21 cellular contexts compared by ENCODE assay signal in the genomic region with DNA sequence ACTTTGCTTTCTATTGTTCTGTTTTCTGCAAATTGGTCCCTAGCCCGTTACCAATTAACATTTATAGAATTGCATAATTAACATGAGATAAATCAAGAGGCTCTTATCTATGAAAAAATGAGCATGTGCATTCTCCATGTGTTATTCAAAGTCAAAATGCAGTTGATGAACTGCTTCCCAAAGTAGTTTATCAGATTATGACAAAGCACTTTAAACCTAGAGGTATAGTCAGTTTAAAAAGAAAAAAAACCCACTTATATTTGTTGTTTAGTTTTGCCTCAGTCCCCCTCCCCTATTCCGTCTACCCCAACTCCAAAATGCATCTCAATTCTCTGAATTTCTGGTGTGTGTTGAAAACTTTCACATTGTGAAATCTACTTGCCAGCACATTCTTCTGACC.
DNase-seq lines count a peak whose midpoint lies in the region; ATAC-seq, FAIRE-seq and TF ChIP-seq lines count a peak whose summit lies in the region.
"Had no signal": no experiment of that assay in that cellular context is flagged by ENCODE, and none has a peak within 500 bp of the region (broad histone marks: within the 10 kb centered on the region; RNA-seq: fewer than 3 reads in every experiment).

No MANE protein-coding gene starts in this region.

- H4K8ac ChIP-seq in H9 (replicated peaks; ENCODE audit: insufficient read length, low read depth, low read length) (no peak overlapping the region), H1 (ENCODE audit: extremely low read depth, insufficient read depth, low read length) (no peak overlapping the region)

- H3K27ac ChIP-seq in H9 (ENCODE audit: insufficient read length, low read depth, low read length): peak overlapping the region; percentile 98
- peak overlapping the region; percentile 34; the same call in 1 of the 2 replicates for H3K27ac ChIP-seq in Panc1 (ENCODE audit: low read length)
- peak overlapping the region; percentile 85; the same call in 1 of the 2 replicates for H3K27ac ChIP-seq in H1 (ENCODE audit: low read depth, low read length)
- H3K27ac ChIP-seq: RWPE1 had no signal

- H3K36me3 Mint-ChIP-seq in H9 (ENCODE audit: insufficient read depth in 1 of 3, low read depth in 3 of 3): peaks cover 2 to 9% (median 6%) of the 10 kb centered on the region in 3 experiments; a peak in 6 of 7 replicates
- H3K36me3 Mint-ChIP-seq in nephron (ENCODE audit: low read depth): no peaks in the 10 kb centered on the region
- H3K36me3 Mint-ChIP-seq: CD4-positive, CD25-positive, alpha-beta regulatory T cell had no signal

- CTCF ChIA-PET in Panc1 (lab: Charles Lee) (no interaction called here), H1 (lab: Charles Lee; ENCODE audit: partially characterized antibody) (no interaction called here)

- WGBS in H9 (ENCODE audit: extremely low coverage, insufficient read length, low lambda C conversion rate): no CpG with 5 or more reads among the region's 2 CpGs
- WGBS in H1 (ENCODE audit: extremely low coverage in 1 of 2, insufficient coverage in 1 of 2, insufficient read length in 1 of 2, insufficient replicate concordance in 2 of 2, low coverage in 1 of 2, low lambda C conversion rate in 2 of 2, missing lambda C conversion rate in 1 of 2), 2 experiments: 84% methylated on average over 2 of the region's 2 CpGs; no CpG with 5 or more reads in 1 of the 2 experiments

- peak overlapping the region; percentile 95 to 99 (median 98) for H3K27ac Mint-ChIP-seq in H9
- peak overlapping the region; percentile 87 to 94 (median 93) for H3K27ac Mint-ChIP-seq in nephron
- H3K27ac Mint-ChIP-seq: CD4-positive, CD25-positive, alpha-beta regulatory T cell had no signal

- no peak overlapping the region for H3K4me2 ChIP-seq in H9 (ENCODE audit: insufficient read depth, insufficient read length, low read length)
- H3K4me2 ChIP-seq in H1 (ENCODE audit: insufficient read depth in 1 of 2, low read depth in 2 of 2, low read length in 2 of 2): no peak overlapping the region

- no peak for TF ChIP-seq RAD21 in H1 (IDR thresholded peaks at IDR 0.05 in 1 of 2, conservative IDR thresholded peaks at IDR 0.05 in 1 of 2; ENCODE audit: low read depth in 2 of 2, low read length in 2 of 2)

- H2BK12ac ChIP-seq in H9 (ENCODE audit: insufficient read length, low read depth, low read length) (no peak overlapping the region), H1 (ENCODE audit: low read depth, low read length) (no peak overlapping the region)

- no peak for TF ChIP-seq CTCF in H9 (conservative IDR thresholded peaks at IDR 0.05)
- no peak for TF ChIP-seq CTCF in Panc1 (IDR thresholded peaks at IDR 0.05)
- TF ChIP-seq CTCF in H1 (IDR thresholded peaks at IDR 0.05; ENCODE audit: control extremely low read depth in 1 of 3, insufficient read depth in 1 of 3, low read depth in 1 of 3, low read length in 3 of 3): no peak
- no peak for TF ChIP-seq CTCF in nephron (IDR thresholded peaks at IDR 0.05; ENCODE audit: unreplicated experiment in 3 of 3)

- H3K9ac ChIP-seq in H9 (ENCODE audit: extremely low read depth, insufficient read length, low read length) (no peak overlapping the region), H1 (replicated peaks in 1 of 4; ENCODE audit: extremely low read depth in 1 of 4, low read depth in 3 of 4, low read length in 3 of 4) (no peak overlapping the region)

- H3T11ph ChIP-seq in H9 (ENCODE audit: low read length): peak overlapping the region; percentile 37

- H3K4me3 ChIP-seq in Panc1 (ENCODE audit: low read depth in 2 of 2, low read length in 2 of 2): no peak overlapping the region
- no peak overlapping the region for H3K4me3 ChIP-seq in H1 (ENCODE audit: extremely low read depth in 1 of 4, insufficient read depth in 2 of 4, low read depth in 3 of 4, low read length in 4 of 4)

- H3K4me1 Mint-ChIP-seq in H9 (peaks cover 52 to 56% of the 10 kb centered on the region in 2 experiments), nephron (peaks cover 60% of the 10 kb centered on the region)

- TF ChIP-seq POLR2A in H1 (IDR thresholded peaks at IDR 0.05; ENCODE audit: control extremely low read depth in 1 of 2, low read depth in 2 of 2, low read length in 2 of 2): no peak

- H2BK15ac ChIP-seq in H9 (ENCODE audit: low read depth, low read length) (no peak overlapping the region), H1 (ENCODE audit: low read length) (no peak overlapping the region)

- H3K79me1 ChIP-seq in H9 (ENCODE audit: insufficient read depth, low read depth, low read length, poor library complexity, severe bottlenecking): no peaks in the 10 kb centered on the region
- no peaks in the 10 kb centered on the region for H3K79me1 ChIP-seq in H1 (ENCODE audit: low read depth, low read length)

- in situ Hi-C loops in Panc1 (cut with HindIII; ENCODE audit: low pct_unique_long_range_greater_than_20kb, low sequenced_read_pairs): no loop called here

- no peak overlapping the region for H3K18ac ChIP-seq in H9 (ENCODE audit: insufficient read length, low read depth, low read length)
- H3K18ac ChIP-seq in H1 (ENCODE audit: extremely low read depth, low read length): peak overlapping the region; percentile 97; the same call in 1 of the 2 replicates

- H2BK120ac ChIP-seq in H9 (ENCODE audit: low read depth, low read length, poor library complexity, severe bottlenecking) (no peak overlapping the region), H1 (replicated peaks; ENCODE audit: low read depth, low read length) (peak overlapping the region; percentile 72)

- H3K4me3 Mint-ChIP-seq in H9 (no peak overlapping the region), nephron (no peak overlapping the region)
- H3K4me3 Mint-ChIP-seq: CD4-positive, CD25-positive, alpha-beta regulatory T cell had no signal

- H3K9me3 Mint-ChIP-seq in H9 (peaks cover 65 to 69% of the 10 kb centered on the region in 2 experiments), nephron (peaks cover 9% of the 10 kb centered on the region)

- FAIRE-seq in H1 (lab: Jason Lieb, UNC): no peak
- FAIRE-seq: GM12891, HTR-8/SVneo had no signal

- H3K27me3 ChIP-seq in H9 (ENCODE audit: insufficient read depth, low read length): no peaks in the 10 kb centered on the region
- no peaks in the 10 kb centered on the region for H3K27me3 ChIP-seq in Panc1 (ENCODE audit: control insufficient read depth, insufficient read depth, low read length)
- no peaks in the 10 kb centered on the region for H3K27me3 ChIP-seq in H1 (replicated peaks in 1 of 4; ENCODE audit: control insufficient read depth in 3 of 4, extremely low read depth in 1 of 4, insufficient read depth in 3 of 4, low read length in 3 of 4)

- no peak overlapping the region for H2BK20ac ChIP-seq in H9 (ENCODE audit: low read depth, low read length, poor library complexity, severe bottlenecking)
- H2BK20ac ChIP-seq in H1 (ENCODE audit: low read length): no peak overlapping the region

- H3K14ac ChIP-seq in H9 (ENCODE audit: insufficient read depth, low read length) (no peak overlapping the region), H1 (ENCODE audit: insufficient read length) (no peak overlapping the region)

- H4K91ac ChIP-seq in H9 (ENCODE audit: insufficient read length, low read depth, low read length): no peak overlapping the region
- H4K91ac ChIP-seq in H1 (replicated peaks; ENCODE audit: insufficient read length, low read length): no peak overlapping the region

- no peaks in the 10 kb centered on the region for H3K36me3 ChIP-seq in Panc1 (ENCODE audit: control insufficient read depth, insufficient read depth, low read length)
- H3K36me3 ChIP-seq in H1 (ENCODE audit: control insufficient read depth in 2 of 4, insufficient read depth in 4 of 4, low read length in 3 of 4): no peaks in the 10 kb centered on the region

- H2BK5ac ChIP-seq in H9 (ENCODE audit: insufficient read length, low read length): peak overlapping the region; percentile 58
- H2BK5ac ChIP-seq in H1 (ENCODE audit: low read depth, low read length): peak overlapping the region; percentile 94; the same call in 1 of the 2 replicates

- ATAC-seq in Panc1: no peak

- BruUV-seq in Panc1 (replicated peaks; lab: Mats Ljungman, UMichigan): no TSS peak

- H2AFZ ChIP-seq in H9 (ENCODE audit: low read length) (no peak overlapping the region), H1 (ENCODE audit: low read length) (no peak overlapping the region)

- H3K27me3 Mint-ChIP-seq in H9 (ENCODE audit: low read depth) (peaks cover 3% of the 10 kb centered on the region; the same call in 1 of the 2 replicates), nephron (ENCODE audit: low read depth) (no peaks in the 10 kb centered on the region)
- H3K27me3 Mint-ChIP-seq: CD4-positive, CD25-positive, alpha-beta regulatory T cell had no signal

- H3K56ac ChIP-seq in H9 (ENCODE audit: insufficient read length, low read depth, low read length) (no peak overlapping the region), H1 (replicated peaks; ENCODE audit: insufficient read length, low read depth, low read length) (no peak overlapping the region)

- POLR2A ChIA-PET in Panc1 (lab: Charles Lee) (no interaction called here), H1 (lab: Charles Lee; ENCODE audit: partially characterized antibody) (interaction anchor here (1.3 kb wide), 1 partner anchor 84 kb away, joined by 3 read pairs; no protein-coding TSS in a partner anchor)

- H4K20me1 ChIP-seq in H9 (ENCODE audit: control insufficient read depth, insufficient read depth, insufficient read length) (no peaks in the 10 kb centered on the region), H1 (replicated peaks in 1 of 2; ENCODE audit: control insufficient read depth in 1 of 2, insufficient read depth in 2 of 2, low read length in 2 of 2) (no peaks in the 10 kb centered on the region)

- H3K4me1 ChIP-seq in H9 (ENCODE audit: insufficient read depth, low read length) (peaks cover 14% of the 10 kb centered on the region), Panc1 (ENCODE audit: control insufficient read depth, insufficient read depth, low read length) (no peaks in the 10 kb centered on the region), H1 (replicated peaks in 1 of 4; ENCODE audit: control insufficient read depth in 3 of 4, insufficient read depth in 4 of 4, low read length in 3 of 4) (peaks cover 0 to 17% (median 7%) of the 10 kb centered on the region in 4 experiments; a peak in 4 of 7 replicates)

- H3K79me2 ChIP-seq in H9 (ENCODE audit: insufficient read depth, low read length) (no peaks in the 10 kb centered on the region), H1 (ENCODE audit: control insufficient read depth in 1 of 2, insufficient read depth in 2 of 2, low read length in 2 of 2) (no peaks in the 10 kb centered on the region)

- no peak overlapping the region for H4K5ac ChIP-seq in H9 (ENCODE audit: insufficient read length, low read depth, low read length)
- peak overlapping the region; percentile 21 for H4K5ac ChIP-seq in H1 (ENCODE audit: insufficient read length, low read depth, low read length)

- H3K9me3 ChIP-seq in H9 (ENCODE audit: control insufficient read depth, low read depth, low read length): no peaks in the 10 kb centered on the region
- H3K9me3 ChIP-seq in Panc1 (ENCODE audit: control insufficient read depth, insufficient read depth, low read depth, low read length): no peaks in the 10 kb centered on the region
- H3K9me3 ChIP-seq in H1 (ENCODE audit: insufficient read depth in 2 of 2, low read depth in 1 of 2, low read length in 1 of 2): no peaks in the 10 kb centered on the region

- H3K4ac ChIP-seq in H9 (ENCODE audit: low read depth, low read length) (no peak overlapping the region), H1 (replicated peaks; ENCODE audit: insufficient read length, low read depth, low read length) (no peak overlapping the region)

- intact Hi-C loops in Panc1 (cut with micrococcal nuclease; ENCODE audit: unreplicated experiment): no loop called here

- H3K23ac ChIP-seq in H9 (ENCODE audit: insufficient read length, low read depth, low read length): no peak overlapping the region
- H3K23ac ChIP-seq in H1 (ENCODE audit: insufficient read length): no peak overlapping the region

- no peak for TF ChIP-seq EP300 in H1 (IDR thresholded peaks at IDR 0.05; ENCODE audit: borderline replicate concordance in 1 of 2, low read depth in 2 of 2, low read length in 2 of 2)

- H2AK5ac ChIP-seq in H9 (ENCODE audit: insufficient read length, low read length): no peak overlapping the region
- H2AK5ac ChIP-seq in H1 (ENCODE audit: low read depth, low read length): no peak overlapping the region

- no peaks in the 10 kb centered on the region for H3K23me2 ChIP-seq in H9 (ENCODE audit: insufficient read length, low read depth, low read length, poor library complexity, severe bottlenecking)
- no peaks in the 10 kb centered on the region for H3K23me2 ChIP-seq in H1 (ENCODE audit: low read depth, low read length)

- no peak for DNase-seq in H9
- DNase-seq in Panc1 (ENCODE audit: low read depth, low spot score): no peak
- no peak for DNase-seq in H1 (ENCODE audit: low read depth in 1 of 2, low spot score in 2 of 2)
- no peak for DNase-seq in NCI-H1694 treated with DMSO at 0.1 percent for 48 hours (lab: John Stamatoyannopoulos, UW)
- no peak for DNase-seq in occipital lobe (lab: John Stamatoyannopoulos, UW)
- DNase-seq in DMS153 treated with DMSO at 0.1 percent for 48 hours (lab: John Stamatoyannopoulos, UW; ENCODE audit: unreplicated experiment): no peak
- DNase-seq: CD4-positive, CD25-positive, alpha-beta regulatory T cell; COR-L47; DMS 273 treated with DMSO at 0.1 percent for 48 hours; DND-41; HCEC 1CT; Kasumi-1; NCI-H1694; NCI-H2081 treated with DMSO at 0.1 percent for 48 hours; NCI-H2171 treated with DMSO at 0.1 percent for 48 hours; NCI-H526; SIG-M5 had no signal

Comparison
In these comparisons a context has a peak if more than half of its experiments do, and no peak if none do; other contexts are left out.
1. H3K27ac ChIP-seq: peak in every context shown above with its lines; median percentile 98 in H9; 85 in H1; 34 in Panc1.